Comparison of ENCODE assay signal across 37 cellular contexts in genomic region chr3:100252006-100252405, GRCh38.
"Had no signal": no experiment of that assay in that cellular context is flagged by ENCODE, and none has a peak within 500 bp of the region (broad histone marks: within the 10 kb centered on the region; RNA-seq: fewer than 3 reads in every experiment).

No MANE protein-coding gene starts in this region.

- H3K27ac ChIP-seq: adrenal gland, brain microvascular endothelial cell, coronary artery, dorsolateral prefrontal cortex, gastroesophageal sphincter, WERI-Rb-1 had no signal

- H3K27me3 Mint-ChIP-seq: activated B cell treated with CpG ODN at 0.5 μM for 24 hours; activated CD4-positive, alpha-beta memory T cell treated with anti-CD3 and anti-CD28 coated beads for 36 hours; activated CD4-positive, alpha-beta T cell treated with anti-CD3 and anti-CD28 coated beads, Interleukin-2, amount 10 ng/mL, durations not matched to agents 24 days and 14 days; activated CD8-positive, alpha-beta memory T cell treated with anti-CD3 and anti-CD28 coated beads, Interleukin-2, amount 10 ng/mL, durations not matched to agents 7 days and 5 days; activated naive CD4-positive, alpha-beta T cell treated with anti-CD3 and anti-CD28 coated beads, Interleukin-2, amount 50 U/mL, for 24 hours; activated naive CD8-positive, alpha-beta T cell treated with anti-CD3 and anti-CD28 coated beads for 36 hours; activated naive CD8-positive, alpha-beta T cell treated with anti-CD3 and anti-CD28 coated beads, Interleukin-2, amount 50 U/mL, for 24 hours; dendritic cell treated with granulocyte-macrophage colony-stimulating factor and Interleukin-4, amounts not matched to agents 40 ng/mL and 50 ng/mL, for 4 days; T-helper 17 cell had no signal

- H3K27ac Mint-ChIP-seq: activated B cell treated with CpG ODN at 0.5 μM for 24 hours; activated CD4-positive, alpha-beta memory T cell treated with anti-CD3 and anti-CD28 coated beads for 36 hours; activated CD4-positive, alpha-beta T cell treated with anti-CD3 and anti-CD28 coated beads for 36 hours; activated CD4-positive, alpha-beta T cell treated with anti-CD3 and anti-CD28 coated beads, Interleukin-2, amount 10 ng/mL, durations not matched to agents 24 days and 14 days; activated CD8-positive, alpha-beta memory T cell treated with anti-CD3 and anti-CD28 coated beads, Interleukin-2, amount 10 ng/mL, durations not matched to agents 7 days and 5 days; activated CD8-positive, alpha-beta T cell treated with anti-CD3 and anti-CD28 coated beads, Interleukin-2, amount 10 ng/mL, durations not matched to agents 7 days and 5 days; activated naive CD4-positive, alpha-beta T cell treated with anti-CD3 and anti-CD28 coated beads for 36 hours; activated naive CD4-positive, alpha-beta T cell treated with anti-CD3 and anti-CD28 coated beads, Interleukin-2, amount 50 U/mL, for 24 hours; activated naive CD8-positive, alpha-beta T cell treated with anti-CD3 and anti-CD28 coated beads for 36 hours; activated naive CD8-positive, alpha-beta T cell treated with anti-CD3 and anti-CD28 coated beads, Interleukin-2, amount 50 U/mL, for 24 hours; activated T-helper 1 cell treated with anti-CD3 and anti-CD28 coated beads, Interleukin-12 subunit alpha, Interleukin-12 subunit beta, Interleukin-2, Interleukin-4 antibody, amounts not matched to agents 30 ng/mL and 10 ng/mL and 1 ng/mL, durations not matched to agents 14 hours and 24 hours and 36 hours; activated T-helper 2 cell treated with anti-CD3 and anti-CD28 coated beads, Interferon-gamma antibody, Interleukin-2, Interleukin-4, amounts not matched to agents 10 μg/mL and 5 μg/mL and 100 μg/mL, durations not matched to agents 14 hours and 24 hours and 36 hours; dendritic cell treated with granulocyte-macrophage colony-stimulating factor and Interleukin-4, amounts not matched to agents 40 ng/mL and 50 ng/mL, for 4 days; endodermal cell; T-helper 17 cell; T-helper 2 cell treated with Interferon-gamma antibody and Interleukin-4, amounts not matched to agents 5 μg/mL and 100 μg/mL, for 36 hours had no signal

- H3K9me3 ChIP-seq: adrenal gland, gastroesophageal sphincter had no signal

- DNase-seq: activated B cell treated with CpG ODN at 0.5 μM for 24 hours; activated CD4-positive, alpha-beta memory T cell treated with anti-CD3 and anti-CD28 coated beads for 36 hours; activated CD4-positive, alpha-beta T cell treated with anti-CD3 and anti-CD28 coated beads for 36 hours; activated CD4-positive, alpha-beta T cell treated with anti-CD3 and anti-CD28 coated beads, Interleukin-2, amount 10 ng/mL, durations not matched to agents 24 days and 14 days; activated CD4-positive, CD25-positive, alpha-beta regulatory T cell treated with anti-CD3 and anti-CD28 coated beads, Interleukin-2, amount 50 U/mL, for 72 hours; activated CD8-positive, alpha-beta memory T cell treated with anti-CD3 and anti-CD28 coated beads, Interleukin-2, amount 10 ng/mL, durations not matched to agents 7 days and 5 days; activated CD8-positive, alpha-beta memory T cell treated with anti-CD3 and anti-CD28 coated beads, Interleukin-2, amount 50 U/mL, for 4 hours; activated CD8-positive, alpha-beta T cell treated with anti-CD3 and anti-CD28 coated beads, Interleukin-2, amount 10 ng/mL, durations not matched to agents 7 days and 5 days; activated effector memory CD4-positive, alpha-beta T cell treated with anti-CD3 and anti-CD28 coated beads, Interleukin-2, amount 50 U/mL, for 16 hours; activated naive CD4-positive, alpha-beta T cell treated with anti-CD3 and anti-CD28 coated beads for 36 hours; activated naive CD8-positive, alpha-beta T cell treated with anti-CD3 and anti-CD28 coated beads for 36 hours; activated naive CD8-positive, alpha-beta T cell treated with anti-CD3 and anti-CD28 coated beads, Interleukin-2, amount 50 U/mL, for 24 hours; activated T-cell treated with anti-CD3 and anti-CD28 coated beads, Interleukin-2, amount 50 U/mL, for 1 hour; activated T-cell treated with anti-CD3 and anti-CD28 coated beads, Interleukin-2, amount 50 U/mL, for 48 hours; adrenal gland; amygdala; aorta; brain microvascular endothelial cell; dorsolateral prefrontal cortex; effector memory CD4-positive, alpha-beta T cell; endodermal cell; foreskin fibroblast; head of caudate nucleus; T-helper 1 cell; T-helper 17 cell; T1000 had no signal

- H3K4me3 ChIP-seq: adrenal gland, coronary artery, dorsolateral prefrontal cortex, gastroesophageal sphincter had no signal

- ATAC-seq: activated CD4-positive, alpha-beta T cell treated with anti-CD3 and anti-CD28 coated beads for 36 hours; activated CD8-positive, alpha-beta memory T cell treated with anti-CD3 and anti-CD28 coated beads, Interleukin-2, amount 10 ng/mL, durations not matched to agents 7 days and 5 days; activated CD8-positive, alpha-beta T cell treated with anti-CD3 and anti-CD28 coated beads, Interleukin-2, amount 10 ng/mL, durations not matched to agents 7 days and 5 days; activated naive CD8-positive, alpha-beta T cell treated with anti-CD3 and anti-CD28 coated beads, Interleukin-2, amount 50 U/mL, for 24 hours; esophagus mucosa; gastroesophageal sphincter; T-helper 17 cell had no signal

- H3K9me3 Mint-ChIP-seq: activated B cell treated with CpG ODN at 0.5 μM for 24 hours; activated CD4-positive, alpha-beta memory T cell treated with anti-CD3 and anti-CD28 coated beads for 36 hours; activated naive CD4-positive, alpha-beta T cell treated with anti-CD3 and anti-CD28 coated beads for 36 hours; activated naive CD4-positive, alpha-beta T cell treated with anti-CD3 and anti-CD28 coated beads, Interleukin-2, amount 50 U/mL, for 24 hours; activated naive CD8-positive, alpha-beta T cell treated with anti-CD3 and anti-CD28 coated beads for 36 hours; activated naive CD8-positive, alpha-beta T cell treated with anti-CD3 and anti-CD28 coated beads, Interleukin-2, amount 50 U/mL, for 24 hours; central memory CD8-positive, alpha-beta T cell had no signal

- H3K36me3 ChIP-seq: adrenal gland, brain microvascular endothelial cell, gastroesophageal sphincter, WERI-Rb-1 had no signal

- H3K4me3 Mint-ChIP-seq: activated B cell treated with CpG ODN at 0.5 μM for 24 hours; activated CD4-positive, alpha-beta memory T cell treated with anti-CD3 and anti-CD28 coated beads for 36 hours; activated CD4-positive, alpha-beta T cell treated with anti-CD3 and anti-CD28 coated beads for 36 hours; activated CD4-positive, alpha-beta T cell treated with anti-CD3 and anti-CD28 coated beads, Interleukin-2, amount 10 ng/mL, durations not matched to agents 24 days and 14 days; activated CD8-positive, alpha-beta memory T cell treated with anti-CD3 and anti-CD28 coated beads, Interleukin-2, amount 10 ng/mL, durations not matched to agents 7 days and 5 days; activated CD8-positive, alpha-beta T cell treated with anti-CD3 and anti-CD28 coated beads, Interleukin-2, amount 10 ng/mL, durations not matched to agents 7 days and 5 days; activated naive CD4-positive, alpha-beta T cell treated with anti-CD3 and anti-CD28 coated beads for 36 hours; activated naive CD4-positive, alpha-beta T cell treated with anti-CD3 and anti-CD28 coated beads, Interleukin-2, amount 50 U/mL, for 24 hours; activated naive CD8-positive, alpha-beta T cell treated with anti-CD3 and anti-CD28 coated beads for 36 hours; activated naive CD8-positive, alpha-beta T cell treated with anti-CD3 and anti-CD28 coated beads, Interleukin-2, amount 50 U/mL, for 24 hours; activated T-helper 1 cell treated with anti-CD3 and anti-CD28 coated beads, Interleukin-12 subunit alpha, Interleukin-12 subunit beta, Interleukin-2, Interleukin-4 antibody, amounts not matched to agents 30 ng/mL and 10 ng/mL and 1 ng/mL, durations not matched to agents 14 hours and 24 hours and 36 hours; central memory CD8-positive, alpha-beta T cell; dendritic cell treated with granulocyte-macrophage colony-stimulating factor and Interleukin-4, amounts not matched to agents 40 ng/mL and 50 ng/mL, for 4 days; endodermal cell; T-helper 17 cell; T-helper 2 cell treated with Interferon-gamma antibody and Interleukin-4, amounts not matched to agents 5 μg/mL and 100 μg/mL, for 36 hours had no signal

- H3K4me1 Mint-ChIP-seq: activated B cell treated with CpG ODN at 0.5 μM for 24 hours; activated naive CD4-positive, alpha-beta T cell treated with anti-CD3 and anti-CD28 coated beads, Interleukin-2, amount 50 U/mL, for 24 hours; central memory CD8-positive, alpha-beta T cell; T-helper 17 cell had no signal

- FAIRE-seq: bronchial epithelial cell had no signal

- H3K36me3 Mint-ChIP-seq: activated CD4-positive, alpha-beta memory T cell treated with anti-CD3 and anti-CD28 coated beads for 36 hours; activated naive CD4-positive, alpha-beta T cell treated with anti-CD3 and anti-CD28 coated beads, Interleukin-2, amount 50 U/mL, for 24 hours; activated naive CD8-positive, alpha-beta T cell treated with anti-CD3 and anti-CD28 coated beads for 36 hours had no signal

- H3K27me3 ChIP-seq: adrenal gland, brain microvascular endothelial cell, dorsolateral prefrontal cortex, gastroesophageal sphincter had no signal
